In the genomic region with DNA sequence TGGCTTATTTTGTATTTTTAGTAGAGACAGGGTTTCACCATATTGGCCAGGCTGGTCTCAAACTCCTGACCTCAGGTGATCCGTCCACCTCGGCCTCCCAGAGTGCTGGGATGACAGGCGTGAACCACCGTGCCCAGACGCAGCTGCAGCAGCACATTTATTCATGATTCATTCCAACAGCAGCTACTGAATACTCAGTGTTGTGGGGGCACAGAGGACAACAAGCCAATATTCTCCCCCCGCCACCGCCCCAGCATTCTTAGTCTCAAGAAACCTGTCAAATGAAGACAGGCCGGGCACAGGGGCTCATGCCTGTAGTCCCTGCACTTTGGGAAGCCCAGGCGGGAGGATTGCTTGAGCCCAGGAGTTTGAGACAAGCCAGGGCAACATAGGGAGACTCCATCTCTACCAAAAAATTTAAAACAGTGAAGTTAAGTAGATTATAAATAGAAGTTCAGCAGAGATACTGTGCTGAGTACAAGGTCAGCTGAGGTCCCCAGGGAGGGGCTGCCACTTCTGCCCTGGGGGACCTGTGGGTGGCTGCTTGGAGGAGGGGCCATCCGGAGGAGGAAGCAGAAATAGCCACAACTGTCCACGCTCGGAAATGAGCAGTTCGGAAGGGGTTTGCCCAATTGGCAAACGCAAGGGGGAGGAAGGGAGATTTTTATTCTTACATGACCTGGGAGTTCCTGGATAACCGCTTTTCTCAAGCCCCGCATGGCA, we compare ENCODE assay signal across 8 cellular contexts. TPM values are rescaled to one million over a fixed set of nuclear protein-coding genes. Genes with fewer than 3 reads are reported as not detected.
DNase-seq lines count a peak whose midpoint lies in the region; ATAC-seq and TF ChIP-seq lines count a peak whose summit lies in the region.

No MANE protein-coding gene starts in this region.

- H3K79me2 ChIP-seq in GM23338 (replicated peaks; ENCODE audit: insufficient read depth), result peaks cover 85% of the 10 kb centered on the region

- TF ChIP-seq CTCF in GM23338 (conservative IDR thresholded peaks at IDR 0.05; ENCODE audit: low read depth in 2 of 2), result no peak

- no peaks in the 10 kb centered on the region for H3K36me3 ChIP-seq in GM23338 (ENCODE audit: insufficient read depth)

- H3K9me3 ChIP-seq in right cardiac atrium (ENCODE audit: control insufficient read depth, low read length), result no peaks in the 10 kb centered on the region

- intact Hi-C loops in right cardiac atrium (cut with DNase I), result loop anchor here in 1 of 4 donors (5.0 kb wide), 1 partner anchor 69 kb away; the partner anchor contains the start of genes PLEKHJ1 and SF3A2

- DNase-seq in HT1080 (ENCODE audit: low read depth) (peak; percentile 76), right cardiac atrium (peak; percentile 83 to 88 (median 87)), GM23338 (ENCODE audit: low spot score) (no peak), NCI-H748 (lab: John Stamatoyannopoulos, UW; ENCODE audit: unreplicated experiment) (no peak)
- DNase-seq in activated naive CD4-positive, alpha-beta T cell treated with anti-CD3 and anti-CD28 coated beads, Interleukin-2, amount 50 U/mL, for 72 hours (ENCODE audit: low spot score in 2 of 2), result no peak
- peak; percentile 87 for DNase-seq in stimulated activated naive B cell treated with anti-CD40 and anti-IgM and Interleukin-4, amounts not matched to agents 10 μg/mL and 1 μg/mL and 100 μg/mL, for 72 hours

- peak overlapping the region; percentile 77 to 79 for H3K4me3 Mint-ChIP-seq in stimulated activated naive B cell treated with anti-CD40 and anti-IgM and Interleukin-4, amounts not matched to agents 10 μg/mL and 1 μg/mL and 100 μg/mL, for 72 hours
- H3K4me3 Mint-ChIP-seq in GM23338, result no peak overlapping the region

- ATAC-seq in GM18861 (IDR thresholded peaks at IDR 0.05; ENCODE audit: unreplicated experiment) (peak; percentile 29), right cardiac atrium (peak; percentile 42 to 57), GM23338 (no peak), HG02981 (IDR thresholded peaks at IDR 0.05; ENCODE audit: unreplicated experiment) (no peak)
- no peak for ATAC-seq in activated naive CD4-positive, alpha-beta T cell treated with anti-CD3 and anti-CD28 coated beads, Interleukin-2, amount 50 U/mL, for 72 hours
- peak; percentile 44 to 54 for ATAC-seq in stimulated activated naive B cell treated with anti-CD40 and anti-IgM and Interleukin-4, amounts not matched to agents 10 μg/mL and 1 μg/mL and 100 μg/mL, for 72 hours (replicated peaks)

- H3K4me3 ChIP-seq in right cardiac atrium (ENCODE audit: low read length) (no peak overlapping the region), GM23338 (no peak overlapping the region)

- 25% methylated on average over 16 of the region's 16 CpGs for WGBS in right cardiac atrium

- H3K27me3 ChIP-seq in right cardiac atrium (ENCODE audit: control insufficient read depth, insufficient read depth) (no peaks in the 10 kb centered on the region), GM23338 (ENCODE audit: insufficient read depth) (no peaks in the 10 kb centered on the region)

- peaks cover 11 to 16% of the 10 kb centered on the region in 2 donors for H3K36me3 Mint-ChIP-seq in activated naive CD4-positive, alpha-beta T cell treated with anti-CD3 and anti-CD28 coated beads, Interleukin-2, amount 50 U/mL, for 72 hours
- H3K36me3 Mint-ChIP-seq in stimulated activated naive B cell treated with anti-CD40 and anti-IgM and Interleukin-4, amounts not matched to agents 10 μg/mL and 1 μg/mL and 100 μg/mL, for 72 hours, result peaks cover 25 to 26% of the 10 kb centered on the region in 2 donors
- H3K36me3 Mint-ChIP-seq in GM23338 (ENCODE audit: low read depth), result peaks cover 2% of the 10 kb centered on the region; the same call in 1 of the 3 replicates

- no peaks in the 10 kb centered on the region for H3K27me3 Mint-ChIP-seq in stimulated activated naive B cell treated with anti-CD40 and anti-IgM and Interleukin-4, amounts not matched to agents 10 μg/mL and 1 μg/mL and 100 μg/mL, for 72 hours
- H3K27me3 Mint-ChIP-seq in GM23338 (ENCODE audit: insufficient read depth, low read depth, poor library complexity), result peaks cover 25% of the 10 kb centered on the region

- H3K4me2 ChIP-seq in GM23338, result no peak overlapping the region

- H3F3A ChIP-seq in GM23338 (replicated peaks; ENCODE audit: low read depth), result peaks cover 39% of the 10 kb centered on the region

- H3K4me1 Mint-ChIP-seq in stimulated activated naive B cell treated with anti-CD40 and anti-IgM and Interleukin-4, amounts not matched to agents 10 μg/mL and 1 μg/mL and 100 μg/mL, for 72 hours, result peaks cover 56 to 77% of the 10 kb centered on the region in 2 donors
- peaks cover 42% of the 10 kb centered on the region for H3K4me1 Mint-ChIP-seq in GM23338

- H3K9me3 Mint-ChIP-seq in activated naive CD4-positive, alpha-beta T cell treated with anti-CD3 and anti-CD28 coated beads, Interleukin-2, amount 50 U/mL, for 72 hours, result no peaks in the 10 kb centered on the region
- H3K9me3 Mint-ChIP-seq in stimulated activated naive B cell treated with anti-CD40 and anti-IgM and Interleukin-4, amounts not matched to agents 10 μg/mL and 1 μg/mL and 100 μg/mL, for 72 hours, result no peaks in the 10 kb centered on the region
- no peaks in the 10 kb centered on the region for H3K9me3 Mint-ChIP-seq in GM23338

- H4K20me1 ChIP-seq in GM23338 (replicated peaks; ENCODE audit: insufficient read depth), result peaks cover 58% of the 10 kb centered on the region

- peaks cover 7% of the 10 kb centered on the region for H3K4me1 ChIP-seq in right cardiac atrium (ENCODE audit: control insufficient read depth, insufficient read depth, low read length)
- peaks cover 19% of the 10 kb centered on the region for H3K4me1 ChIP-seq in GM23338 (ENCODE audit: insufficient read depth)

- peak overlapping the region; percentile 70 to 78 for H3K27ac Mint-ChIP-seq in activated naive CD4-positive, alpha-beta T cell treated with anti-CD3 and anti-CD28 coated beads, Interleukin-2, amount 50 U/mL, for 72 hours
- H3K27ac Mint-ChIP-seq in stimulated activated naive B cell treated with anti-CD40 and anti-IgM and Interleukin-4, amounts not matched to agents 10 μg/mL and 1 μg/mL and 100 μg/mL, for 72 hours, result peak overlapping the region; percentile 96
- no peak overlapping the region for H3K27ac Mint-ChIP-seq in GM23338

- H3K9me2 ChIP-seq in GM23338 (ENCODE audit: insufficient read depth), result no peaks in the 10 kb centered on the region

- no peak overlapping the region for H2AFZ ChIP-seq in GM23338

- H3K27ac ChIP-seq in right cardiac atrium (ENCODE audit: low read length), result peak overlapping the region; percentile 90
- no peak overlapping the region for H3K27ac ChIP-seq in GM23338 (ENCODE audit: low read depth)

TF ChIP-seq in GM23338, 12 proteins besides CTCF, POLR2A, EP300 and RAD21 (continues in another document):
- TF ChIP-seq CREB1 (CRISPR knock-in tag; IDR thresholded peaks at IDR 0.05; ENCODE audit: low read depth) (no peak), JUNB (IDR thresholded peaks at IDR 0.05; ENCODE audit: unreplicated experiment) (no peak), EZH2 (IDR thresholded peaks at IDR 0.05; ENCODE audit: low read depth, unreplicated experiment) (no peak), NANOG (IDR thresholded peaks at IDR 0.05; ENCODE audit: borderline replicate concordance) (no peak)
- TF ChIP-seq, protein P1, sequence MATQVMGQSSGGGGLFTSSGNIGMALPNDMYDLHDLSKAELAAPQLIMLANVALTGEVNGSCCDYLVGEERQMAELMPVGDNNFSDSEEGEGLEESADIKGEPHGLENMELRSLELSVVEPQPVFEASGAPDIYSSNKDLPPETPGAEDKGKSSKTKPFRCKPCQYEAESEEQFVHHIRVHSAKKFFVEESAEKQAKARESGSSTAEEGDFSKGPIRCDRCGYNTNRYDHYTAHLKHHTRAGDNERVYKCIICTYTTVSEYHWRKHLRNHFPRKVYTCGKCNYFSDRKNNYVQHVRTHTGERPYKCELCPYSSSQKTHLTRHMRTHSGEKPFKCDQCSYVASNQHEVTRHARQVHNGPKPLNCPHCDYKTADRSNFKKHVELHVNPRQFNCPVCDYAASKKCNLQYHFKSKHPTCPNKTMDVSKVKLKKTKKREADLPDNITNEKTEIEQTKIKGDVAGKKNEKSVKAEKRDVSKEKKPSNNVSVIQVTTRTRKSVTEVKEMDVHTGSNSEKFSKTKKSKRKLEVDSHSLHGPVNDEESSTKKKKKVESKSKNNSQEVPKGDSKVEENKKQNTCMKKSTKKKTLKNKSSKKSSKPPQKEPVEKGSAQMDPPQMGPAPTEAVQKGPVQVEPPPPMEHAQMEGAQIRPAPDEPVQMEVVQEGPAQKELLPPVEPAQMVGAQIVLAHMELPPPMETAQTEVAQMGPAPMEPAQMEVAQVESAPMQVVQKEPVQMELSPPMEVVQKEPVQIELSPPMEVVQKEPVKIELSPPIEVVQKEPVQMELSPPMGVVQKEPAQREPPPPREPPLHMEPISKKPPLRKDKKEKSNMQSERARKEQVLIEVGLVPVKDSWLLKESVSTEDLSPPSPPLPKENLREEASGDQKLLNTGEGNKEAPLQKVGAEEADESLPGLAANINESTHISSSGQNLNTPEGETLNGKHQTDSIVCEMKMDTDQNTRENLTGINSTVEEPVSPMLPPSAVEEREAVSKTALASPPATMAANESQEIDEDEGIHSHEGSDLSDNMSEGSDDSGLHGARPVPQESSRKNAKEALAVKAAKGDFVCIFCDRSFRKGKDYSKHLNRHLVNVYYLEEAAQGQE (IDR thresholded peaks at IDR 0.05; ENCODE audit: unreplicated experiment), result no peak

RNA-seq across cellular contexts. Expression of gene DOT1L, which starts 4.3 kb away (rescaled TPM):
- 8.5 and 10.0 TPM in 2 replicates for total RNA-seq in HT1080 (2014; rRNA removed; shearing (Covaris generic))
- polyA plus RNA-seq in HT1080 (2015; cell fraction: cytosol; rRNA removed), result 16.1 and 19.1 TPM in 2 replicates
- polyA plus RNA-seq in HT1080 (2015; cell fraction: nucleus; rRNA removed), result 30.5 and 32.1 TPM in 2 replicates
- total RNA-seq in activated naive CD4-positive, alpha-beta T cell treated with anti-CD3 and anti-CD28 coated beads, Interleukin-2, amount 50 U/mL, for 72 hours, result 100 to 1,000 TPM in 1 of 2 donors, 10 to 100 TPM in 1; 64.2 to 154 TPM
- 10 to 100 TPM; 12.3 to 17.1 (median 13.4) TPM for total RNA-seq in right cardiac atrium
- polyA plus RNA-seq in right cardiac atrium, result 6.0 TPM
- 23.4 and 40.6 TPM in 2 replicates for total RNA-seq in GM23338 (2014; rRNA removed; shearing (Covaris generic))
- polyA plus RNA-seq in GM23338 (2016; fragmentation: Nextera tagmentation; extraction: Ambion mirVana), result 25.5 and 31.0 TPM in 2 replicates

RNA-seq across cellular contexts. Expression of gene AP3D1, which starts 16.7 kb away (rescaled TPM):
- 124 and 146 TPM in 2 replicates for total RNA-seq in HT1080 (2014; rRNA removed; shearing (Covaris generic))
- 109 and 116 TPM in 2 replicates for polyA plus RNA-seq in HT1080 (2015; cell fraction: cytosol; rRNA removed)
- 137 and 141 TPM in 2 replicates for polyA plus RNA-seq in HT1080 (2015; cell fraction: nucleus; rRNA removed)
- 10 to 100 TPM; 83.5 to 91.7 TPM for total RNA-seq in activated naive CD4-positive, alpha-beta T cell treated with anti-CD3 and anti-CD28 coated beads, Interleukin-2, amount 50 U/mL, for 72 hours
- 100 to 1,000 TPM in 2 of 4 donors, 10 to 100 TPM in 2; 82.7 to 145 (median 92.9) TPM for total RNA-seq in right cardiac atrium
- 87.3 TPM for polyA plus RNA-seq in right cardiac atrium
- total RNA-seq in GM23338 (2014; rRNA removed; shearing (Covaris generic)), result 205 and 236 TPM in 2 replicates
- polyA plus RNA-seq in GM23338 (2016; fragmentation: Nextera tagmentation; extraction: Ambion mirVana), result 101 and 117 TPM in 2 replicates

Comparison
In these comparisons a context has a peak if more than half of its experiments do, and no peak if none do; other contexts are left out.
1. ATAC-seq: peak in GM18861 (single experiment), right cardiac atrium (2 of 2) and stimulated activated naive B cell treated with anti-CD40 and anti-IgM and Interleukin-4, amounts not matched to agents 10 μg/mL and 1 μg/mL and 100 μg/mL, for 72 hours (2 of 2); none in activated naive CD4-positive, alpha-beta T cell treated with anti-CD3 and anti-CD28 coated beads, Interleukin-2, amount 50 U/mL, for 72 hours (0 of 2), GM23338 (single experiment) and HG02981 (single experiment).
2. DNase-seq: peak in HT1080 (single experiment), right cardiac atrium (3 of 3) and stimulated activated naive B cell treated with anti-CD40 and anti-IgM and Interleukin-4, amounts not matched to agents 10 μg/mL and 1 μg/mL and 100 μg/mL, for 72 hours (single experiment); none in activated naive CD4-positive, alpha-beta T cell treated with anti-CD3 and anti-CD28 coated beads, Interleukin-2, amount 50 U/mL, for 72 hours (0 of 2), GM23338 (single experiment) and NCI-H748 (single experiment).